In genomic region chr16:29824589-29825144, GRCh38 we compare ENCODE assay signal across 7 cellular contexts. TPM values are rescaled to one million over a fixed set of nuclear protein-coding genes. Genes with fewer than 3 reads are reported as not detected.
DNase-seq lines count a peak whose midpoint lies in the region; ATAC-seq and TF ChIP-seq lines count a peak whose summit lies in the region.
"Had no signal": no experiment of that assay in that cellular context is flagged by ENCODE, and none has a peak within 500 bp of the region (broad histone marks: within the 10 kb centered on the region; RNA-seq: fewer than 3 reads in every experiment).

No MANE protein-coding gene starts in this region.

- H3K27me3 ChIP-seq in PC-3 (ENCODE audit: low read length), result no peaks in the 10 kb centered on the region

- no peaks in the 10 kb centered on the region for H4K20me1 ChIP-seq in PC-3 (ENCODE audit: low read length)

- H3K4me3 ChIP-seq in PC-3 (ENCODE audit: low read length) (peak overlapping the region; percentile 34; the same call in 1 of the 2 replicates), epithelial cell of esophagus (ENCODE audit: low read length) (no peak overlapping the region)

- no peaks in the 10 kb centered on the region for H3K27me3 Mint-ChIP-seq in stimulated activated naive CD8-positive, alpha-beta T cell treated with anti-CD3 and anti-CD28 coated beads, Interleukin-15, amount 100 ng/mL, for 72 hours

- H3K9ac ChIP-seq in PC-3 (ENCODE audit: low read length), result peak overlapping the region; percentile 71

- H3K79me2 ChIP-seq in PC-3 (ENCODE audit: low read length), result peaks cover 14% of the 10 kb centered on the region

- 0 out of 2 replicates have a peak overlapping the region, but pooled peaks have one; percentile 51 for H2AFZ ChIP-seq in PC-3 (ENCODE audit: low read length)

- no peaks in the 10 kb centered on the region for H3K9me3 ChIP-seq in PC-3 (ENCODE audit: low read length)

- H3K4me1 ChIP-seq in PC-3 (ENCODE audit: insufficient read depth, low read length), result peaks cover 58% of the 10 kb centered on the region

- peaks cover 74% of the 10 kb centered on the region for H3K4me1 Mint-ChIP-seq in stimulated activated naive CD8-positive, alpha-beta T cell treated with anti-CD3 and anti-CD28 coated beads, Interleukin-15, amount 100 ng/mL, for 72 hours

- intact Hi-C loops in PC-3 (cut with micrococcal nuclease), result no loop called here

- no TSS peak for BruUV-seq in PC-3 (replicated peaks; lab: Mats Ljungman, UMichigan)

- POLR2A ChIA-PET in PC-3 (lab: Charles Lee; ENCODE audit: unreplicated experiment), result interaction anchor here (0.5 kb wide), 1 partner anchor 18 kb away, joined by 3 read pairs; the partner anchor contains the start of gene MAZ

- no peaks in the 10 kb centered on the region for H3K36me3 ChIP-seq in PC-3 (ENCODE audit: low read depth, low read length)

- H3K27ac ChIP-seq in PC-3 (ENCODE audit: low read length), result peak overlapping the region; percentile 94

- peak; percentile 65 for DNase-seq in PC-3
- peak; percentile 36 for DNase-seq in epithelial cell of esophagus (ENCODE audit: low read depth)
- DNase-seq in stimulated activated naive CD8-positive, alpha-beta T cell treated with anti-CD3 and anti-CD28 coated beads, Interleukin-15, amount 100 ng/mL, for 72 hours, result no peak
- no peak for DNase-seq in stimulated activated CD4-positive, alpha-beta T cell treated with anti-CD3 and anti-CD28 coated beads, Interleukin-2, amount 100 ng/mL, for 24 hours
- DNase-seq: NCI-H1092 treated with DMSO at 0.1 percent for 48 hours had no signal

- CTCF ChIA-PET in PC-3 (lab: Charles Lee), result interaction anchor here (0.5 to 1.0 kb wide), 4 partner anchors 10 to 207 kb away, joined by 3 to 17 read pairs (median 5); no protein-coding TSS in a partner anchor

- H3K9me2 ChIP-seq in PC-3 (replicated peaks; ENCODE audit: low read length), result no peaks in the 10 kb centered on the region

- TF ChIP-seq CTCF in PC-3 (conservative IDR thresholded peaks at IDR 0.05; ENCODE audit: low read depth, low read length) (no peak), epithelial cell of esophagus (IDR thresholded peaks at IDR 0.05; ENCODE audit: insufficient read depth, low read depth, low read length, missing control alignments) (no peak)

- peak overlapping the region; percentile 69 to 74 for H3K27ac Mint-ChIP-seq in stimulated activated naive CD8-positive, alpha-beta T cell treated with anti-CD3 and anti-CD28 coated beads, Interleukin-15, amount 100 ng/mL, for 72 hours

- H3K9me3 Mint-ChIP-seq in stimulated activated naive CD8-positive, alpha-beta T cell treated with anti-CD3 and anti-CD28 coated beads, Interleukin-15, amount 100 ng/mL, for 72 hours, result no peaks in the 10 kb centered on the region

- peak overlapping the region; percentile 69 for H3K4me2 ChIP-seq in PC-3 (ENCODE audit: low read length)

- H3K4me3 Mint-ChIP-seq in stimulated activated naive CD8-positive, alpha-beta T cell treated with anti-CD3 and anti-CD28 coated beads, Interleukin-15, amount 100 ng/mL, for 72 hours, result peak overlapping the region; percentile 67 to 79

- ATAC-seq in PC-3, result peak; percentile 30
- ATAC-seq in stimulated activated naive CD8-positive, alpha-beta T cell treated with anti-CD3 and anti-CD28 coated beads, Interleukin-15, amount 100 ng/mL, for 72 hours, result no peak
- no peak for ATAC-seq in HG02840 (IDR thresholded peaks at IDR 0.05; ENCODE audit: low FRiP score, unreplicated experiment)
- ATAC-seq in HG02970 (IDR thresholded peaks at IDR 0.05; ENCODE audit: low FRiP score, unreplicated experiment), result no peak

- H3F3A ChIP-seq in PC-3 (ENCODE audit: low read length, unreplicated experiment), result no peaks in the 10 kb centered on the region

RNA-seq across cellular contexts. Expression of gene MVP, which starts 4.4 kb away (rescaled TPM):
- total RNA-seq in PC-3 (2014; rRNA removed), result 27.3 and 36.1 TPM in 2 replicates

RNA-seq across cellular contexts. Expression of gene PAGR1, which starts 8.7 kb away (rescaled TPM):
- 53.8 and 76.7 TPM in 2 replicates for total RNA-seq in PC-3 (2014; rRNA removed)

RNA-seq across cellular contexts. Expression of gene PRRT2, which starts 12.7 kb away (rescaled TPM):
- 0.35 and 0.40 TPM in 2 replicates for total RNA-seq in PC-3 (2014; rRNA removed)

RNA-seq across cellular contexts. Expression of gene MAZ, which starts 18.3 kb away (rescaled TPM):
- 279 and 358 TPM in 2 replicates for total RNA-seq in PC-3 (2014; rRNA removed)

RNA-seq across cellular contexts. Expression of gene KIF22, which starts 34.1 kb away (rescaled TPM):
- 87.6 and 93.1 TPM in 2 replicates for total RNA-seq in PC-3 (2014; rRNA removed)

Comparison
In these comparisons a context has a peak if more than half of its experiments do, and no peak if none do; other contexts are left out.
1. DNase-seq: peak in PC-3 (single experiment) and epithelial cell of esophagus (single experiment); none in stimulated activated naive CD8-positive, alpha-beta T cell treated with anti-CD3 and anti-CD28 coated beads, Interleukin-15, amount 100 ng/mL, for 72 hours (0 of 2) and stimulated activated CD4-positive, alpha-beta T cell treated with anti-CD3 and anti-CD28 coated beads, Interleukin-2, amount 100 ng/mL, for 24 hours (0 of 2).